Comparison of ENCODE assay signal across 23 cellular contexts in the genomic region with DNA sequence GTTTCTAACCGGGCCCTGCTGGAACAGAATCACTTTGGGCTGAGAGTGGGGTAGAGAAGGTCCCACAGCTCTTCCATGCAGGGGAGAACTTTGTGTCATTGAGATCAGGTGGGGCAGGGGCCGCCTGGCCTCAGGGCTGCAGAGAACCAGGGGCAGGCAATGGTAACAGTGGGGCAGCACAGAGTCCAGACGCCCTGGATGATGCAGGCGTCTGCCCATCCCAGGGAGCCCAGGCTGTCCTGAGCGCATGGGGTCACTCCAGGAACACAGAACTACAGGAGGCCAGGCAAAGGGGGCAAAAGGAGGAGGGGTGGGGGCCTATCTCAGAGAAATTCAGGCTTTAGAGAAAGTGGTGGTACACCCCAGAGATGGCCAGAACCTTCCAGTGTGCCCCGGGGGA.
"Had no signal": no experiment of that assay in that cellular context is flagged by ENCODE, and none has a peak within 500 bp of the region (broad histone marks: within the 10 kb centered on the region; RNA-seq: fewer than 3 reads in every experiment).

No MANE protein-coding gene starts in this region.

- H3K9ac ChIP-seq: parathyroid adenoma had no signal

- H3K9me3 ChIP-seq: body of pancreas, sigmoid colon, suprapubic skin had no signal

- H3K79me2 ChIP-seq: parathyroid adenoma had no signal

- H2AFZ ChIP-seq: parathyroid adenoma had no signal

- H3K36me3 ChIP-seq: left ventricle myocardium inferior, sigmoid colon, stomach, suprapubic skin, tibial nerve had no signal

- H3K27ac ChIP-seq: body of pancreas, dorsolateral prefrontal cortex, left ventricle myocardium inferior, parathyroid adenoma, sigmoid colon, stomach, suprapubic skin, tibial nerve had no signal

- H3K4me3 Mint-ChIP-seq: activated CD4-positive, alpha-beta T cell treated with anti-CD3 and anti-CD28 coated beads for 36 hours; activated naive CD4-positive, alpha-beta T cell treated with anti-CD3 and anti-CD28 coated beads, Interleukin-2, amount 10 ng/mL, durations not matched to agents 7 days and 5 days; activated T-cell treated with anti-CD3 and anti-CD28 coated beads, Interleukin-2, amount 50 U/mL, for 72 hours; memory B cell; nephron; stimulated activated memory B cell treated with anti-CD40 and anti-IgM and Interleukin-4, amounts not matched to agents 10 μg/mL and 1 μg/mL and 100 μg/mL, for 72 hours; WTC11 had no signal

- H3K4me2 ChIP-seq: smooth muscle cell had no signal

- H3K36me3 Mint-ChIP-seq: memory B cell had no signal

- H3K27ac Mint-ChIP-seq: activated CD4-positive, alpha-beta T cell treated with anti-CD3 and anti-CD28 coated beads for 36 hours; activated naive CD4-positive, alpha-beta T cell treated with anti-CD3 and anti-CD28 coated beads, Interleukin-2, amount 10 ng/mL, durations not matched to agents 7 days and 5 days; activated T-cell treated with anti-CD3 and anti-CD28 coated beads, Interleukin-2, amount 50 U/mL, for 72 hours; memory B cell; nephron; stimulated activated memory B cell treated with anti-CD40 and anti-IgM and Interleukin-4, amounts not matched to agents 10 μg/mL and 1 μg/mL and 100 μg/mL, for 72 hours; WTC11 had no signal

- H3K9me3 Mint-ChIP-seq: activated T-cell treated with anti-CD3 and anti-CD28 coated beads, Interleukin-2, amount 50 U/mL, for 72 hours; memory B cell; stimulated activated memory B cell treated with anti-CD40 and anti-IgM and Interleukin-4, amounts not matched to agents 10 μg/mL and 1 μg/mL and 100 μg/mL, for 72 hours had no signal

- H3K27me3 Mint-ChIP-seq: activated CD4-positive, alpha-beta T cell treated with anti-CD3 and anti-CD28 coated beads for 36 hours; memory B cell; stimulated activated memory B cell treated with anti-CD40 and anti-IgM and Interleukin-4, amounts not matched to agents 10 μg/mL and 1 μg/mL and 100 μg/mL, for 72 hours had no signal

- H3K4me3 ChIP-seq: body of pancreas, dorsolateral prefrontal cortex, left ventricle myocardium inferior, sigmoid colon, smooth muscle cell, stomach, suprapubic skin, tibial nerve had no signal

- H3K27me3 ChIP-seq: body of pancreas, dorsolateral prefrontal cortex, sigmoid colon, suprapubic skin, tibial nerve had no signal

- DNase-seq: activated CD4-positive, alpha-beta T cell treated with anti-CD3 and anti-CD28 coated beads for 36 hours; activated CD4-positive, alpha-beta T cell treated with anti-CD3 and anti-CD28 coated beads, Interleukin-2, amount 50 U/mL, for 48 hours; activated effector memory CD4-positive, alpha-beta T cell treated with Interleukin-2 at 50 U/mL for 16 hours; activated naive CD4-positive, alpha-beta T cell treated with anti-CD3 and anti-CD28 coated beads, Interleukin-2, amount 10 ng/mL, durations not matched to agents 7 days and 5 days; activated T-cell treated with anti-CD3 and anti-CD28 coated beads, Interleukin-2, amount 50 U/mL, for 72 hours; amygdala; body of pancreas; caudate nucleus; dorsolateral prefrontal cortex; foreskin fibroblast; left ventricle myocardium inferior; sigmoid colon; stimulated activated CD4-positive, alpha-beta T cell treated with anti-CD3 and anti-CD28 coated beads, Interleukin-15, amount 100 ng/mL, for 24 hours; stomach; T1000 had no signal

- H3K4me1 ChIP-seq: body of pancreas, left ventricle myocardium inferior, parathyroid adenoma, sigmoid colon, stomach, suprapubic skin, tibial nerve had no signal

- H3K4me1 Mint-ChIP-seq: activated CD4-positive, alpha-beta T cell treated with anti-CD3 and anti-CD28 coated beads for 36 hours; nephron had no signal
